Comparison of ENCODE assay signal across 9 cellular contexts in the genomic region with DNA sequence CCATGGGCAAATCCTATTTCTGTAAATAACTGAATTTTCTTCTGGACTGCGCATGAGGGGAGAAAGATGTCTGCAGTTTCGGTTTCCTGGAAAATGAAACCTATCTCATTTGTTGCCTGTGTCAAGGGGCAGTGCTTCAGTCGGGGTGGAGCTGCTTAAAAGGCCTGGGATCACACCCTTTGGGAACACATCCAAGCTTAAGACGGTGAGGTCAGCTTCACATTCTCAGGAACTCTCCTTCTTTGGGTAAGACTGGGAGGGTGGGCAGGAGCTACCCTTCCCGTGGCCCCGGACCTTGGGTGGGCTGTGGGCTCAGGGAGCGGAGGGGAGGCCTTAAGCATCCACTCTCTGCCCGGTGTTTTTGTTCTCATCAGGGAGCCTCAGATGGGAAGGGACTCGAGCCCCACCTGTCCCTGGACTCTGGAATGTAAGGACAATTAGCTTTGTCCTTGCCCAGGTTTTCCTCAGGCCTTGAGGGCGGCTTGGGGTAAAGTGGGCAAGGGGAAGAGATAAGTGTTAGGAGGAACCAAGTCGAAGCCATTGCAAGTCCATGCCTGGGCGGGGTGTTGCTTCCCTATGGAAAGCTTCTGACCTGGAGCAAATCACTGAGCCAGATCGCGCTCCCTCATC. TPM values are rescaled to one million over a fixed set of nuclear protein-coding genes. Genes with fewer than 3 reads are reported as not detected.
DNase-seq lines count a peak whose midpoint lies in the region; ATAC-seq, FAIRE-seq and TF ChIP-seq lines count a peak whose summit lies in the region.
"Had no signal": no experiment of that assay in that cellular context is flagged by ENCODE, and none has a peak within 500 bp of the region (broad histone marks: within the 10 kb centered on the region; RNA-seq: fewer than 3 reads in every experiment).

A gene (plus strand): TSS at position 185 of the 630 bp plus-strand sequence.

- H3K4me3 ChIP-seq in PC-3 (ENCODE audit: low read length): no peak within 1 kb of the TSS

- POLR2A ChIA-PET in PC-3 (lab: Charles Lee; ENCODE audit: unreplicated experiment): interaction anchor here (0.6 kb wide), 1 partner anchor 44 kb away, joined by 3 read pairs; no protein-coding TSS in a partner anchor

- H3K4me1 Mint-ChIP-seq in endothelial cell (ENCODE audit: unreplicated experiment): no peaks in the 10 kb centered on the region
- H3K4me1 Mint-ChIP-seq: CD4-positive, alpha-beta memory T cell had no signal

- TF ChIP-seq CTCF in PC-3 (conservative IDR thresholded peaks at IDR 0.05; ENCODE audit: low read depth, low read length) (no peak), endothelial cell (IDR thresholded peaks at IDR 0.05; ENCODE audit: unreplicated experiment) (no peak)

- no peak within 1 kb of the TSS for H3K27ac Mint-ChIP-seq in endothelial cell (ENCODE audit: unreplicated experiment)

- DNase-seq in AG08395 (ENCODE audit: low spot score) (peak; percentile 77), PC-3 (peak; percentile 24), myocyte (ENCODE audit: low read depth) (peak; percentile 24), endothelial cell (ENCODE audit: low spot score) (no peak), GM19239 (ENCODE audit: insufficient read length, low spot score) (no peak)
- DNase-seq: CD4-positive, alpha-beta memory T cell had no signal

- no peak within 1 kb of the TSS for H3K4me3 Mint-ChIP-seq in endothelial cell (ENCODE audit: unreplicated experiment)

- no peaks in the 10 kb centered on the region; the same call in 1 of the 2 replicates for H3K27me3 ChIP-seq in PC-3 (ENCODE audit: low read length)

- H3K27ac ChIP-seq in PC-3 (ENCODE audit: low read length): no peak within 1 kb of the TSS

- BruUV-seq in PC-3 (replicated peaks; lab: Mats Ljungman, UMichigan): TSS peak; percentile 71

- H3K27me3 Mint-ChIP-seq in endothelial cell (ENCODE audit: unreplicated experiment): peaks cover 1% of the 10 kb centered on the region

- H3K9me3 ChIP-seq in PC-3 (ENCODE audit: low read length): no peaks in the 10 kb centered on the region

- H3K36me3 Mint-ChIP-seq in endothelial cell (ENCODE audit: low read depth, unreplicated experiment): no peaks in the 10 kb centered on the region
- H3K36me3 Mint-ChIP-seq: CD4-positive, alpha-beta memory T cell had no signal

- H3K9me3 Mint-ChIP-seq in endothelial cell (ENCODE audit: unreplicated experiment): no peaks in the 10 kb centered on the region
- H3K9me3 Mint-ChIP-seq: CD4-positive, alpha-beta memory T cell had no signal

- ATAC-seq in PC-3 (peak; percentile 60), esophagus mucosa (peak; percentile 73), GM21381 (IDR thresholded peaks at IDR 0.05; ENCODE audit: unreplicated experiment) (no peak), HG02938 (IDR thresholded peaks at IDR 0.05; ENCODE audit: unreplicated experiment) (no peak)

- no peak within 1 kb of the TSS for H3K9ac ChIP-seq in PC-3 (ENCODE audit: low read length)

- no peaks in the 10 kb centered on the region for H4K20me1 ChIP-seq in PC-3 (ENCODE audit: low read length)

- intact Hi-C loops in PC-3 (cut with micrococcal nuclease): no loop called here

- no peaks in the 10 kb centered on the region for H3K36me3 ChIP-seq in PC-3 (ENCODE audit: low read depth, low read length)

- H3K9me2 ChIP-seq in PC-3 (replicated peaks; ENCODE audit: low read length): no peaks in the 10 kb centered on the region

- H3K79me2 ChIP-seq in PC-3 (ENCODE audit: low read length): no peaks in the 10 kb centered on the region

- H3K4me1 ChIP-seq in PC-3 (ENCODE audit: insufficient read depth, low read length): no peaks in the 10 kb centered on the region; the same call in 1 of the 2 replicates

- no peak within 1 kb of the TSS for H2AFZ ChIP-seq in PC-3 (ENCODE audit: low read length)

- FAIRE-seq in GM19239 (lab: Jason Lieb, UNC): no peak

- CTCF ChIA-PET in PC-3 (lab: Charles Lee): interaction anchor here (0.7 kb wide), 1 partner anchor 26 kb away, joined by 3 read pairs; no protein-coding TSS in a partner anchor

- no peak within 1 kb of the TSS for H3K4me2 ChIP-seq in PC-3 (ENCODE audit: low read length)

- no peaks in the 10 kb centered on the region for H3F3A ChIP-seq in PC-3 (ENCODE audit: low read length, unreplicated experiment)

RNA-seq across cellular contexts. Expression of the gene that starts here (rescaled TPM):
- total RNA-seq in PC-3 (2014; rRNA removed): 4.3 TPM in 1 of 2 replicates, not detected in the other
- total RNA-seq in esophagus mucosa: 70.2 TPM
- 2.5 and 5.8 TPM in 2 replicates for total RNA-seq in myocyte
- polyA plus RNA-seq in myocyte (2012): 1.6 TPM
- 3.8 TPM for total RNA-seq in endothelial cell (ENCODE audit: unreplicated experiment)

Comparison
In these comparisons a context has a peak if more than half of its experiments do, and no peak if none do; other contexts are left out.
1. RNA of the gene that starts here (total RNA-seq): 70.2 TPM in esophagus mucosa (single experiment); 2.5 to 5.8 TPM in myocyte, 4.3 TPM in PC-3 and 3.8 TPM in endothelial cell (single experiment); every median in the first group is over 10 times any median in the second.
2. DNase-seq: peak in AG08395 (single experiment), PC-3 (single experiment) and myocyte (single experiment); none in endothelial cell (single experiment) and GM19239 (single experiment).
3. ATAC-seq: peak in PC-3 (single experiment) and esophagus mucosa (single experiment); none in GM21381 (single experiment) and HG02938 (single experiment).